Comparison of ENCODE assay signal across 30 cellular contexts in genomic region chr7:1543826-1544177, GRCh38. TPM values are rescaled to one million over a fixed set of nuclear protein-coding genes. Genes with fewer than 3 reads are reported as not detected.
DNase-seq lines count a peak whose midpoint lies in the region; ATAC-seq, FAIRE-seq and TF ChIP-seq lines count a peak whose summit lies in the region.
"Had no signal": no experiment of that assay in that cellular context is flagged by ENCODE, and none has a peak within 500 bp of the region (broad histone marks: within the 10 kb centered on the region; RNA-seq: fewer than 3 reads in every experiment).

No MANE protein-coding gene starts in this region.

- H3K27me3 ChIP-seq in PC-3 (ENCODE audit: low read length) (no peaks in the 10 kb centered on the region), esophagus (ENCODE audit: control insufficient read depth in 1 of 2, insufficient read depth in 2 of 2, low read length in 2 of 2) (no peaks in the 10 kb centered on the region), neuronal stem cell (ENCODE audit: control insufficient read depth in 3 of 3, insufficient read depth in 3 of 3, low read depth in 1 of 3, low read length in 3 of 3) (peaks cover 0 to 3% (median 0%) of the 10 kb centered on the region in 3 experiments)
- H3K27me3 ChIP-seq: adrenal gland, MG63, tibial nerve had no signal

- H3K18ac ChIP-seq in neuronal stem cell (ENCODE audit: low read length), result peak overlapping the region; percentile 57

- no peaks in the 10 kb centered on the region for H3F3A ChIP-seq in PC-3 (ENCODE audit: low read length, unreplicated experiment)

- no peak overlapping the region for H3K4me2 ChIP-seq in PC-3 (ENCODE audit: low read length)
- H3K4me2 ChIP-seq in neuronal stem cell (ENCODE audit: insufficient read depth, low read length, poor library complexity, severe bottlenecking), result no peak overlapping the region

- H3K23ac ChIP-seq in neuronal stem cell (ENCODE audit: low read depth, low read length, poor library complexity), result no peak overlapping the region

- no peak overlapping the region for H2BK120ac ChIP-seq in neuronal stem cell (ENCODE audit: low read depth, low read length)

- H3K27ac Mint-ChIP-seq in Calu3 (ENCODE audit: unreplicated experiment), result peak overlapping the region; percentile 63
- H3K27ac Mint-ChIP-seq: activated naive CD4-positive, alpha-beta T cell treated with anti-CD3 and anti-CD28 coated beads for 36 hours had no signal

- H2AFZ ChIP-seq in PC-3 (ENCODE audit: low read length), result no peak overlapping the region
- no peak overlapping the region for H2AFZ ChIP-seq in neuronal stem cell (ENCODE audit: low read length)

- DNase-seq in Calu3 (no peak), PC-3 (no peak), neuronal stem cell (ENCODE audit: low spot score) (no peak), omental fat pad (ENCODE audit: low spot score) (no peak), kidney glomerular epithelial cell (lab: John Stamatoyannopoulos, UW) (no peak), NOMO-1 treated with dmso at 0.1 percent for 144 hours (lab: John Stamatoyannopoulos, UW; ENCODE audit: unreplicated experiment) (no peak), HTR-8/SVneo (ENCODE audit: insufficient read length, low spot score) (no peak)
- DNase-seq: activated CD4-positive, alpha-beta T cell treated with anti-CD3 and anti-CD28 coated beads, Interleukin-2, amount 50 U/mL, for 48 hours; activated CD4-positive, CD25-positive, alpha-beta regulatory T cell treated with anti-CD3 and anti-CD28 coated beads, Interleukin-2, amount 50 U/mL, for 72 hours; activated naive CD4-positive, alpha-beta T cell treated with anti-CD3 and anti-CD28 coated beads for 36 hours; adrenal gland; C1 segment of cervical spinal cord; GDM1; GOT3; hippocampal formation; KBM-7; left cardiac atrium; MG63; NCI-H1105; NCI-H1930; NCI-H524; NK-92 treated with Interleukin-12 subunit alpha and Interleukin-12 subunit beta, amount 100 ng/mL, for 24 hours; SHP77 treated with DMSO at 0.1 percent for 48 hours; stimulated activated CD4-positive, alpha-beta T cell treated with anti-CD3 and anti-CD28 coated beads, Interleukin-2, amount 100 ng/mL, for 48 hours had no signal

- H3K9me2 ChIP-seq in PC-3 (replicated peaks; ENCODE audit: low read length), result no peaks in the 10 kb centered on the region

- H3K36me3 ChIP-seq in PC-3 (ENCODE audit: low read depth, low read length) (peaks cover 12% of the 10 kb centered on the region), esophagus (ENCODE audit: control insufficient read depth in 2 of 2, insufficient read depth in 2 of 2, low read length in 1 of 2) (peaks cover 0 to 66% of the 10 kb centered on the region in 2 donors), neuronal stem cell (replicated peaks in 1 of 2; ENCODE audit: control insufficient read depth in 2 of 2, insufficient read depth in 2 of 2, low read length in 2 of 2) (peaks cover 0 to 6% of the 10 kb centered on the region in 2 donors)

- WGBS in esophagus, 2 donors, result 52% methylated on average over 6 of the region's 6 CpGs
- no CpG with 5 or more reads among the region's 6 CpGs for WGBS in neuronal stem cell (ENCODE audit: extremely low coverage in 2 of 2, insufficient read length in 2 of 2, insufficient replicate concordance in 1 of 2), 2 donors

- H3K4me1 ChIP-seq in PC-3 (ENCODE audit: insufficient read depth, low read length) (no peaks in the 10 kb centered on the region), esophagus (ENCODE audit: control insufficient read depth in 2 of 2, insufficient read depth in 2 of 2, low read length in 1 of 2) (peaks cover 0 to 25% of the 10 kb centered on the region in 2 donors), neuronal stem cell (ENCODE audit: control insufficient read depth in 2 of 2, insufficient read depth in 1 of 2, low read depth in 1 of 2, low read length in 2 of 2) (peaks cover under 1 to 9% of the 10 kb centered on the region in 2 donors)

- no peak overlapping the region for H3K4me3 Mint-ChIP-seq in Calu3 (ENCODE audit: low read depth, unreplicated experiment)
- H3K4me3 Mint-ChIP-seq: activated naive CD4-positive, alpha-beta T cell treated with anti-CD3 and anti-CD28 coated beads for 36 hours; central memory CD8-positive, alpha-beta T cell; neural crest cell had no signal

- no peak overlapping the region for H3K4ac ChIP-seq in neuronal stem cell (ENCODE audit: low read length)

- no peak for TF ChIP-seq CTCF in Calu3 (IDR thresholded peaks at IDR 0.05; ENCODE audit: unreplicated experiment)
- TF ChIP-seq CTCF in PC-3 (conservative IDR thresholded peaks at IDR 0.05; ENCODE audit: low read depth, low read length), result no peak
- TF ChIP-seq CTCF in omental fat pad (IDR thresholded peaks at IDR 0.05), result no peak

- H4K8ac ChIP-seq in neuronal stem cell (ENCODE audit: low read depth, low read length), result no peak overlapping the region

- peaks cover 10% of the 10 kb centered on the region for H3K79me1 ChIP-seq in neuronal stem cell (ENCODE audit: low read depth, low read length)

- H3K9me3 ChIP-seq in PC-3 (ENCODE audit: low read length) (no peaks in the 10 kb centered on the region), esophagus (ENCODE audit: control insufficient read depth in 2 of 2, insufficient read depth in 1 of 2, low read depth in 1 of 2, low read length in 1 of 2) (no peaks in the 10 kb centered on the region), neuronal stem cell (replicated peaks in 1 of 2; ENCODE audit: control insufficient read depth in 2 of 2, insufficient read depth in 1 of 2, low read depth in 1 of 2, low read length in 2 of 2) (no peaks in the 10 kb centered on the region)
- H3K9me3 ChIP-seq: adrenal gland, MG63, tibial nerve had no signal

- no peak overlapping the region for H3K9ac ChIP-seq in PC-3 (ENCODE audit: low read length)
- H3K9ac ChIP-seq in neuronal stem cell (ENCODE audit: low read depth, low read length, poor library complexity), result peak overlapping the region; percentile 50

- H3K36me3 Mint-ChIP-seq in Calu3 (ENCODE audit: insufficient read depth, unreplicated experiment), result peaks cover 100% of the 10 kb centered on the region

- no peak overlapping the region for H4K91ac ChIP-seq in neuronal stem cell (ENCODE audit: low read depth, low read length, poor library complexity)

- FAIRE-seq in HTR-8/SVneo (lab: Jason Lieb, UNC), result no peak

- no peak overlapping the region for H2BK15ac ChIP-seq in neuronal stem cell (ENCODE audit: low read length)

- POLR2A ChIA-PET in PC-3 (lab: Charles Lee; ENCODE audit: unreplicated experiment), result interaction anchor here (0.6 to 1.1 kb wide), 2 partner anchors 12 to 114 kb away, joined by 5 to 8 read pairs; partner anchors contain the start of gene TMEM184A

- H2BK12ac ChIP-seq in neuronal stem cell (ENCODE audit: low read length), result peak overlapping the region; percentile 58

- intact Hi-C loops in Calu3 (cut with micrococcal nuclease; ENCODE audit: unreplicated experiment), result no loop called here
- intact Hi-C loops in PC-3 (cut with micrococcal nuclease), result no loop called here

- no peak overlapping the region for H3K27ac ChIP-seq in PC-3 (ENCODE audit: low read length)
- peak overlapping the region; percentile 76 to 81 for H3K27ac ChIP-seq in esophagus (ENCODE audit: low read depth in 2 of 2, low read length in 1 of 2)
- no peak overlapping the region for H3K27ac ChIP-seq in neuronal stem cell (replicated peaks; ENCODE audit: low read length)
- H3K27ac ChIP-seq: adrenal gland had no signal

- no peaks in the 10 kb centered on the region for H4K20me1 ChIP-seq in PC-3 (ENCODE audit: low read length)

- CTCF ChIA-PET in Calu3 (lab: Charles Lee), result interaction anchor here (0.7 to 1.0 kb wide), 2 partner anchors 11 to 12 kb away, joined by 3 to 5 read pairs; partner anchors contain the start of gene TMEM184A
- CTCF ChIA-PET in PC-3 (lab: Charles Lee), result no interaction called here

- H3K14ac ChIP-seq in neuronal stem cell (ENCODE audit: low read length), result no peak overlapping the region

- ATAC-seq in PC-3, result peak; percentile 25
- ATAC-seq in omental fat pad (ENCODE audit: low FRiP score), result no peak
- ATAC-seq: right cardiac atrium had no signal

- H2BK5ac ChIP-seq in neuronal stem cell (ENCODE audit: low read length), result no peak overlapping the region

- H2AK5ac ChIP-seq in neuronal stem cell (ENCODE audit: low read depth, low read length), result peak overlapping the region; percentile 83

- no peaks in the 10 kb centered on the region for H3K27me3 Mint-ChIP-seq in Calu3 (ENCODE audit: unreplicated experiment)
- H3K27me3 Mint-ChIP-seq: central memory CD8-positive, alpha-beta T cell had no signal

- H3K4me1 Mint-ChIP-seq in Calu3 (ENCODE audit: low read depth, unreplicated experiment), result peaks cover 29% of the 10 kb centered on the region
- H3K4me1 Mint-ChIP-seq: central memory CD8-positive, alpha-beta T cell; neural crest cell had no signal

- peaks cover 12% of the 10 kb centered on the region for H3K79me2 ChIP-seq in PC-3 (ENCODE audit: low read length)

- BruUV-seq in Calu3 (replicated peaks; lab: Mats Ljungman, UMichigan) (no TSS peak), PC-3 (replicated peaks; lab: Mats Ljungman, UMichigan) (no TSS peak)

- no peaks in the 10 kb centered on the region for H3K9me3 Mint-ChIP-seq in Calu3 (ENCODE audit: low read depth, unreplicated experiment)
- H3K9me3 Mint-ChIP-seq: activated naive CD4-positive, alpha-beta T cell treated with anti-CD3 and anti-CD28 coated beads for 36 hours; central memory CD8-positive, alpha-beta T cell; neural crest cell had no signal

- H3K4me3 ChIP-seq in PC-3 (ENCODE audit: low read length) (no peak overlapping the region), esophagus (ENCODE audit: low read depth in 1 of 2, low read length in 2 of 2) (no peak overlapping the region), neuronal stem cell (ENCODE audit: low read length in 2 of 2) (peak overlapping the region in 1 of 2 donors; percentile 54)
- H3K4me3 ChIP-seq: adrenal gland, MG63, tibial nerve had no signal

RNA-seq across cellular contexts. Expression of gene TMEM184A, which starts 12.2 kb away (rescaled TPM):
- total RNA-seq in Calu3 (2022) (61.9 and 75.8 TPM in 2 replicates), PC-3 (2014; rRNA removed) (23.1 and 31.3 TPM in 2 replicates), omental fat pad (1 to 10 TPM in 1 of 4 donors, under 1 TPM in 2, not detected in 1; 0.19 to 3.1 (median 0.32) TPM)
- 100 to 1,000 TPM in 1 of 2 donors, 10 to 100 TPM in 1; 80.2 to 187 TPM for polyA plus RNA-seq in esophagus
- 0.32 TPM for polyA plus RNA-seq in neuronal stem cell (2013, experiment 1 of 2)
- polyA plus RNA-seq in neuronal stem cell (2013, experiment 2 of 2), result 0.28 TPM
- total RNA-seq: neural crest cell; T-helper 2 cell treated with Interferon-gamma antibody and Interleukin-4, amounts not matched to agents 100 ng/mL and 5 ng/mL, for 36 hours had no signal

RNA-seq across cellular contexts. Expression of gene MAFK, which starts 13.3 kb away (rescaled TPM):
- 105 and 113 TPM in 2 replicates for total RNA-seq in Calu3 (2022)
- 61.6 and 83.3 TPM in 2 replicates for total RNA-seq in PC-3 (2014; rRNA removed)
- 10 to 100 TPM; 15.5 to 25.0 TPM for polyA plus RNA-seq in esophagus
- polyA plus RNA-seq in neuronal stem cell (2013, experiment 1 of 2), result 4.4 TPM
- polyA plus RNA-seq in neuronal stem cell (2013, experiment 2 of 2), result 4.1 TPM
- 10 to 100 TPM; 30.7 to 57.6 (median 32.7) TPM for total RNA-seq in omental fat pad

RNA-seq across cellular contexts. Expression of gene PSMG3, which starts 26.0 kb away (rescaled TPM):
- total RNA-seq in Calu3 (2022) (64.0 and 67.2 TPM in 2 replicates), PC-3 (2014; rRNA removed) (133 and 171 TPM in 2 replicates), omental fat pad (10 to 100 TPM; 22.0 to 37.7 (median 28.4) TPM)
- 10 to 100 TPM; 66.9 to 72.3 TPM for polyA plus RNA-seq in esophagus
- 16.9 TPM for polyA plus RNA-seq in neuronal stem cell (2013, experiment 1 of 2)
- 15.7 TPM for polyA plus RNA-seq in neuronal stem cell (2013, experiment 2 of 2)

RNA-seq across cellular contexts. Expression of gene INTS1, which starts 39.6 kb away (rescaled TPM):
- total RNA-seq in Calu3 (2022), result 177 and 192 TPM in 2 replicates
- total RNA-seq in PC-3 (2014; rRNA removed), result 62.9 and 92.6 TPM in 2 replicates
- polyA plus RNA-seq in esophagus, result 10 to 100 TPM; 36.6 to 42.2 TPM
- 25.3 TPM for polyA plus RNA-seq in neuronal stem cell (2013, experiment 1 of 2)
- 24.4 TPM for polyA plus RNA-seq in neuronal stem cell (2013, experiment 2 of 2)
- total RNA-seq in omental fat pad, result 10 to 100 TPM; 22.4 to 39.4 (median 32.0) TPM

Comparison
In these comparisons a context has a peak if more than half of its experiments do, and no peak if none do; other contexts are left out.
1. H3K27ac ChIP-seq: peak in esophagus (2 of 2); none in PC-3 (single experiment) and neuronal stem cell (single experiment).